1 cellular context compared by ENCODE assay signal in genomic region chr22:46761017-46761416, GRCh38.
TF ChIP-seq lines count a peak whose summit lies in the region.

No MANE protein-coding gene starts in this region.

TF ChIP-seq in H1, 55 proteins besides CTCF, POLR2A, EP300 and RAD21 (continued from another document):
- TF ChIP-seq CBX5 (IDR thresholded peaks at IDR 0.05; ENCODE audit: low read depth, low read length) (no peak), SP4 (IDR thresholded peaks at IDR 0.05; ENCODE audit: low read length) (no peak), RFX5 (IDR thresholded peaks at IDR 0.05; ENCODE audit: borderline replicate concordance, low read depth, low read length) (no peak)
